Comparison of ENCODE assay signal across 23 cellular contexts in the genomic region with DNA sequence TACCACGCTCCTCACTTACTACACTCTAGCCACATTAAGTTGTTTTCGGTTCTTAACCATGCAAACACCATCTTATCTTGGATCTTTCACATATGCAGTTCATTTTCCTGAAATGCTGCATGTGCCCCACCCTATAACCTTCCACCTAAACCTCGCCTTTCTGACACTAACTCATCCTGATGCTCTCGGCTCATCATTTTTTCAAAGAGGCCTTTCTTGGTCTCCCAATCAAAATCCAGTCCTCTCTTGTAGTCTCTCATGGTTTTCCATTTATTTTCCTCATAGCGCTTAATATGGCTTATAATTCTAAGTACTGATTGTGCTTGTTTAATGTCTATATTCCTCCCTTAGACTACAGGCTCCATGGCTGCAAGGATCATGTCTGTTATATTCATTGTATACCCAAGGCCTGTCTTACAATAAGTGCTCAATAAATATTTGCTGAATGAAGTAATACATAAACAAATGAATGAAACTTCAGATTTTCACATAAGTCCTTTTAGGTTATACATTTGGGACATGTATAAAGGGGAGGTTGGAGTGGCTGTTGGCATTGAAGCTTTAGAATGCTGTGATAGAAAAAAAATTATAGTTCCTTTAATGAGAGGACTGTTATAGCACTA.
A peak's percentile ranks its signal among the peaks of the same experiment; 100 is the strongest.
DNase-seq lines count a peak whose midpoint lies in the region; ATAC-seq, FAIRE-seq and TF ChIP-seq lines count a peak whose summit lies in the region.
"Had no signal": no experiment of that assay in that cellular context is flagged by ENCODE, and none has a peak within 500 bp of the region (broad histone marks: within the 10 kb centered on the region; RNA-seq: fewer than 3 reads in every experiment).

No MANE protein-coding gene starts in this region.

- no peaks in the 10 kb centered on the region for H3K9me1 ChIP-seq in K562 (ENCODE audit: control insufficient read depth, insufficient read depth, low read length)

- no peak for DNase-seq in T-helper 2 cell treated with Interferon-gamma antibody and Interleukin-4, amounts not matched to agents 5 μg/mL and 100 μg/mL, for 36 hours (ENCODE audit: low spot score)
- DNase-seq in T-helper 2 cell (no peak), K562 (ENCODE audit: extremely low read depth in 1 of 4, low spot score in 3 of 4) (peak in 2 of 4 experiments; percentile 30 to 48), smooth muscle cell (lab: John Stamatoyannopoulos, UW; ENCODE audit: unreplicated experiment) (no peak), cortex of kidney (lab: John Stamatoyannopoulos, UW) (no peak), prostate gland (ENCODE audit: low spot score) (no peak)
- DNase-seq: 8988T; CD8-positive, alpha-beta T cell; COR-L47; DMS79; GDM1; GM23248; HFFc6; KG1 had no signal

- CTCF ChIA-PET in HEK293 (lab: Yijun Ruan, JAX) (no interaction called here), K562 (lab: Yijun Ruan, JAX; ENCODE audit: low intra/inter-chr PET ratio) (no interaction called here)

- H3K9me3 Mint-ChIP-seq in T-helper 2 cell treated with Interferon-gamma antibody and Interleukin-4, amounts not matched to agents 5 μg/mL and 100 μg/mL, for 36 hours: peaks cover 4% of the 10 kb centered on the region
- H3K9me3 Mint-ChIP-seq: CD8-positive, alpha-beta T cell; HFFc6; IgD-negative memory B cell had no signal

- TF ChIP-seq POLR2A in K562 (conservative IDR thresholded peaks at IDR 0.05) (no peak), prostate gland (IDR thresholded peaks at IDR 0.05) (no peak)

- H3K27me3 ChIP-seq in K562 (ENCODE audit: control insufficient read depth in 2 of 2, insufficient read depth in 2 of 2, low read length in 2 of 2) (no peaks in the 10 kb centered on the region), smooth muscle cell (ENCODE audit: low read depth) (no peaks in the 10 kb centered on the region), prostate gland (replicated peaks; ENCODE audit: insufficient read depth) (no peaks in the 10 kb centered on the region)
- H3K27me3 ChIP-seq: BLaER1 treated with 17β-estradiol and CSF1 and Interleukin-3, amounts not matched to agents 10 nM and 100 nM had no signal

- peak overlapping the region; percentile 59 for H3K4me2 ChIP-seq in K562 (ENCODE audit: insufficient read depth, low read length)
- H3K4me2 ChIP-seq in smooth muscle cell: peak overlapping the region; percentile 33
- H3K4me2 ChIP-seq: BLaER1 treated with 17β-estradiol and CSF1 and Interleukin-3, amounts not matched to agents 10 nM and 100 nM had no signal

- H2AFZ ChIP-seq in K562 (ENCODE audit: low read depth, low read length) (peak overlapping the region; percentile 64), smooth muscle cell (ENCODE audit: low read depth) (no peak overlapping the region)
- H2AFZ ChIP-seq: GM23248 had no signal

- H3K9ac ChIP-seq in K562 (ENCODE audit: insufficient read depth in 1 of 2, low read depth in 2 of 2, low read length in 2 of 2) (peak overlapping the region in 1 of 2 experiments; percentile 57; a peak in 2 of 4 replicates), smooth muscle cell (ENCODE audit: low read depth) (no peak overlapping the region)
- H3K9ac ChIP-seq: BLaER1 treated with 17β-estradiol and CSF1 and Interleukin-3, amounts not matched to agents 10 nM and 100 nM; GM23248 had no signal

- no peaks in the 10 kb centered on the region for H3K36me3 ChIP-seq in HEK293 (ENCODE audit: control insufficient read depth in 2 of 2, insufficient read depth in 1 of 2, low read length in 2 of 2)
- no peaks in the 10 kb centered on the region for H3K36me3 ChIP-seq in K562 (ENCODE audit: control insufficient read depth, insufficient read depth, low read length)
- H3K36me3 ChIP-seq in smooth muscle cell (ENCODE audit: low read depth): no peaks in the 10 kb centered on the region
- no peaks in the 10 kb centered on the region for H3K36me3 ChIP-seq in prostate gland
- H3K36me3 ChIP-seq: BLaER1 treated with 17β-estradiol and CSF1 and Interleukin-3, amounts not matched to agents 10 nM and 100 nM; HAP-1 had no signal

- H3K4me1 ChIP-seq in HEK293 (ENCODE audit: control insufficient read depth, insufficient read depth, low read length) (no peaks in the 10 kb centered on the region), K562 (replicated peaks in 1 of 2; ENCODE audit: control insufficient read depth in 2 of 2, insufficient read depth in 2 of 2, low read length in 2 of 2) (peaks cover 19 to 35% of the 10 kb centered on the region in 2 experiments), smooth muscle cell (ENCODE audit: low read depth) (no peaks in the 10 kb centered on the region), prostate gland (replicated peaks) (no peaks in the 10 kb centered on the region)
- H3K4me1 ChIP-seq: HAP-1 had no signal

- intact Hi-C loops in K562 (cut with micrococcal nuclease) (loop anchor here (2.0 kb wide), 2 partner anchors 33 to 79 kb away; a partner anchor contains a TSS), prostate gland (cut with DNase I) (no loop called here)

- H3K27ac ChIP-seq in HEK293 (ENCODE audit: extremely low read depth, low read depth, low read length) (no peak overlapping the region), K562 (ENCODE audit: extremely low read depth, low read depth, low read length) (peak overlapping the region; percentile 87), smooth muscle cell (ENCODE audit: low read depth) (peak overlapping the region; percentile 80), prostate gland (no peak overlapping the region)
- H3K27ac ChIP-seq: BLaER1 treated with 17β-estradiol and CSF1 and Interleukin-3, amounts not matched to agents 10 nM and 100 nM; GM23248 had no signal

- H3K27me3 Mint-ChIP-seq in T-helper 2 cell treated with Interferon-gamma antibody and Interleukin-4, amounts not matched to agents 5 μg/mL and 100 μg/mL, for 36 hours (ENCODE audit: low read depth): peaks cover 2% of the 10 kb centered on the region

- TF ChIP-seq CTCF in HEK293 (tag by site-specific recombination; IDR thresholded peaks at IDR 0.05): no peak
- TF ChIP-seq CTCF in K562 (IDR thresholded peaks at IDR 0.05 in 2 of 3, conservative IDR thresholded peaks at IDR 0.05 in 1 of 3; ENCODE audit: insufficient read depth in 2 of 3, low read depth in 1 of 3, low read length in 3 of 3): no peak
- no peak for TF ChIP-seq CTCF in smooth muscle cell (IDR thresholded peaks at IDR 0.05; ENCODE audit: borderline replicate concordance, insufficient read depth, poor library complexity, severe bottlenecking)
- TF ChIP-seq CTCF in prostate gland (IDR thresholded peaks at IDR 0.05): no peak

- H3K4me1 Mint-ChIP-seq in T-helper 2 cell treated with Interferon-gamma antibody and Interleukin-4, amounts not matched to agents 5 μg/mL and 100 μg/mL, for 36 hours (ENCODE audit: low read depth): peaks cover 12% of the 10 kb centered on the region
- H3K4me1 Mint-ChIP-seq: B cell had no signal

- H3K27ac Mint-ChIP-seq in T-helper 2 cell treated with Interferon-gamma antibody and Interleukin-4, amounts not matched to agents 5 μg/mL and 100 μg/mL, for 36 hours: no peak overlapping the region
- H3K27ac Mint-ChIP-seq: B cell; CD8-positive, alpha-beta T cell; HFFc6; IgD-negative memory B cell had no signal

- H3K4me3 ChIP-seq in HEK293 (ENCODE audit: low read depth, low read length) (no peak overlapping the region), K562 (peak overlapping the region; percentile 14; the same call in 1 of the 2 replicates), smooth muscle cell (no peak overlapping the region), prostate gland (no peak overlapping the region)
- H3K4me3 ChIP-seq: BLaER1 treated with 17β-estradiol and CSF1 and Interleukin-3, amounts not matched to agents 10 nM and 100 nM; GM23248; HAP-1 had no signal

- no peak for TF ChIP-seq RAD21 in K562 (CRISPR knock-in tag; conservative IDR thresholded peaks at IDR 0.05 in 1 of 2, IDR thresholded peaks at IDR 0.05 in 1 of 2)

- H3K79me2 ChIP-seq in K562 (ENCODE audit: control insufficient read depth, insufficient read depth, low read length): no peaks in the 10 kb centered on the region
- H3K79me2 ChIP-seq in smooth muscle cell (ENCODE audit: low read depth): no peaks in the 10 kb centered on the region

- no peaks in the 10 kb centered on the region for H3F3A ChIP-seq in smooth muscle cell (ENCODE audit: low read depth)

- in situ Hi-C loops in K562 (cut with MboI): no loop called here

- peak; percentile 10; the same call in 1 of the 2 replicates for TF ChIP-seq EP300 in K562 (IDR thresholded peaks at IDR 0.05; ENCODE audit: low read length)

- H4K20me1 ChIP-seq in K562 (replicated peaks; ENCODE audit: control insufficient read depth, insufficient read depth, low read length): no peaks in the 10 kb centered on the region
- no peaks in the 10 kb centered on the region for H4K20me1 ChIP-seq in smooth muscle cell (ENCODE audit: low read depth)
- H4K20me1 ChIP-seq: BLaER1 treated with 17β-estradiol and CSF1 and Interleukin-3, amounts not matched to agents 10 nM and 100 nM had no signal

- no peaks in the 10 kb centered on the region for H3K9me3 ChIP-seq in HEK293 (ENCODE audit: control insufficient read depth, insufficient read depth, low read depth, low read length)
- H3K9me3 ChIP-seq in K562 (replicated peaks; ENCODE audit: control insufficient read depth, insufficient read depth, low read depth, low read length): no peaks in the 10 kb centered on the region
- no peaks in the 10 kb centered on the region for H3K9me3 ChIP-seq in smooth muscle cell (replicated peaks; ENCODE audit: low read depth)
- H3K9me3 ChIP-seq in prostate gland: no peaks in the 10 kb centered on the region
- H3K9me3 ChIP-seq: HAP-1 had no signal

- H3K36me3 Mint-ChIP-seq in T-helper 2 cell treated with Interferon-gamma antibody and Interleukin-4, amounts not matched to agents 5 μg/mL and 100 μg/mL, for 36 hours (ENCODE audit: low read depth): no peaks in the 10 kb centered on the region
- H3K36me3 Mint-ChIP-seq: CD8-positive, alpha-beta T cell had no signal

- peak; percentile 13 for ATAC-seq in K562
- ATAC-seq in HG03139 (IDR thresholded peaks at IDR 0.05; ENCODE audit: unreplicated experiment): no peak
- ATAC-seq: CD8-positive, alpha-beta T cell; HepG2 had no signal

- BruUV-seq in K562 (replicated peaks; lab: Mats Ljungman, UMichigan): no TSS peak

- peak; percentile 64 for FAIRE-seq in K562 (lab: Jason Lieb, UNC)
- FAIRE-seq: GM12892, GM18507, HepG2 had no signal

- POLR2A ChIA-PET in HEK293 (lab: Yijun Ruan, JAX): no interaction called here
- POLR2A ChIA-PET in K562 (lab: Yijun Ruan, JAX): no interaction called here

- WGBS in K562 (ENCODE audit: insufficient coverage, low coverage, missing lambda C conversion rate): 10% methylated on average over 5 of the region's 5 CpGs
- WGBS in smooth muscle cell (ENCODE audit: low lambda C conversion rate): 89% methylated on average over 5 of the region's 5 CpGs
- WGBS in prostate gland: 88% methylated on average over 5 of the region's 5 CpGs

- H3K4me3 Mint-ChIP-seq in T-helper 2 cell treated with Interferon-gamma antibody and Interleukin-4, amounts not matched to agents 5 μg/mL and 100 μg/mL, for 36 hours: peak overlapping the region; percentile 8
- H3K4me3 Mint-ChIP-seq: B cell; CD8-positive, alpha-beta T cell; HFFc6; IgD-negative memory B cell had no signal

TF ChIP-seq in HEK293, 187 proteins besides CTCF, POLR2A, EP300 and RAD21:
- TF ChIP-seq HOXC10 (CRISPR knock-in tag; IDR thresholded peaks at IDR 0.05) (no peak), ZNF664 (tag by site-specific recombination; IDR thresholded peaks at IDR 0.05) (peak; percentile 60; the same call in 1 of the 2 replicates)
TF ChIP-seq in HEK293: peak in this region for 1.

TF ChIP-seq in K562, 482 proteins besides CTCF, POLR2A, EP300 and RAD21 (continues in another document):
- no peak for TF ChIP-seq HSF4 (CRISPR knock-in tag; IDR thresholded peaks at IDR 0.05; ENCODE audit: borderline replicate concordance)

Comparison
In these comparisons a context has a peak if more than half of its experiments do, and no peak if none do; other contexts are left out.
1. H3K27ac ChIP-seq: peak in K562 (single experiment) and smooth muscle cell (single experiment); none in HEK293 (single experiment) and prostate gland (0 of 2).